Comparison of ENCODE assay signal across 8 cellular contexts in the genomic region with DNA sequence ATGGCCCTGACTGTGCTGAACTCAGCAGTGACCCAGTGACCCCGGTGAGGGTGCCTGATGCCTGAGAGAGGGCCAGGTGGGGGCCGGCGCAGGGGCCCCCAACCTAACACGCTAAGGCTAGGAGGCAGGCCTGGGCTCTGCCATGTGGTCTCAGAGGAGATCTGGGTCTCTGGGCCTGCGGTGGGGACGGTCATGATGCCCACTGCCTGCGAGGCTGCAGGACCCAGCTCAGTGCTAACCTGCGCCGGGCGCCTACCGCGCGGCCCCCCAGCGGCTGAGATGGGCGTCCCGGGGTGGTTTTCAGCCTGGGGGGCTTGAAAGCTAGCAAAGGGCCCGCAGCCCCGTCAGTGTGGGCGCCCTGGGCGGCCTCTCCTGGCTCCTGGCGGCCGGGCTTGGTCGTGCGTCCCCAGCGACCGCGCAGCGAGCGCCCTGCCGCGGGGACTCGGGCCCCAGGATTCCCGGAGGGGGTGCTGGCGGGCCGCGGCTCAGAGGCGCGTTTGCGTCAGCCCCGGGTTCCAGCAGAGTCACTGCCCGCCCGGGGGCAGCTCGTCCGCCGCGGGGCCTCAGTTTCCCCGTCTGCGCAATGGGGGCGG. TPM values are rescaled to one million over a fixed set of nuclear protein-coding genes. Genes with fewer than 3 reads are reported as not detected.
DNase-seq lines count a peak whose midpoint lies in the region; ATAC-seq and TF ChIP-seq lines count a peak whose summit lies in the region.

No MANE protein-coding gene starts in this region.

- H3K27ac Mint-ChIP-seq in activated naive CD4-positive, alpha-beta T cell treated with anti-CD3 and anti-CD28 coated beads for 36 hours, result no peak overlapping the region
- H3K27ac Mint-ChIP-seq in stimulated activated memory B cell treated with anti-CD40 and anti-IgM and Interleukin-4, amounts not matched to agents 10 μg/mL and 1 μg/mL and 100 μg/mL, for 72 hours, result peak overlapping the region; percentile 72

- H3K27ac ChIP-seq in iPS DF 6.9 (ENCODE audit: low read length), result no peak overlapping the region

- no peaks in the 10 kb centered on the region for H3K9me3 ChIP-seq in iPS DF 6.9 (ENCODE audit: control insufficient read depth, insufficient read depth, low read length)

- peaks cover 5% of the 10 kb centered on the region for H3K4me1 Mint-ChIP-seq in activated naive CD4-positive, alpha-beta T cell treated with anti-CD3 and anti-CD28 coated beads for 36 hours (ENCODE audit: low read depth)
- H3K4me1 Mint-ChIP-seq in stimulated activated memory B cell treated with anti-CD40 and anti-IgM and Interleukin-4, amounts not matched to agents 10 μg/mL and 1 μg/mL and 100 μg/mL, for 72 hours, result peaks cover 25% of the 10 kb centered on the region

- H3K27me3 Mint-ChIP-seq in activated naive CD4-positive, alpha-beta T cell treated with anti-CD3 and anti-CD28 coated beads for 36 hours (ENCODE audit: low read depth), result peaks cover 9% of the 10 kb centered on the region
- peaks cover 81% of the 10 kb centered on the region for H3K27me3 Mint-ChIP-seq in stimulated activated memory B cell treated with anti-CD40 and anti-IgM and Interleukin-4, amounts not matched to agents 10 μg/mL and 1 μg/mL and 100 μg/mL, for 72 hours

- no peak for ATAC-seq in stimulated activated memory B cell treated with anti-CD40 and anti-IgM and Interleukin-4, amounts not matched to agents 10 μg/mL and 1 μg/mL and 100 μg/mL, for 72 hours

- no peaks in the 10 kb centered on the region for H3K36me3 Mint-ChIP-seq in activated naive CD4-positive, alpha-beta T cell treated with anti-CD3 and anti-CD28 coated beads for 36 hours (ENCODE audit: low read depth)
- no peaks in the 10 kb centered on the region for H3K36me3 Mint-ChIP-seq in stimulated activated memory B cell treated with anti-CD40 and anti-IgM and Interleukin-4, amounts not matched to agents 10 μg/mL and 1 μg/mL and 100 μg/mL, for 72 hours

- DNase-seq in AG10803 (ENCODE audit: low read depth) (no peak), H7 (peak; percentile 96), iPS DF 6.9 (ENCODE audit: low read depth, low spot score) (no peak), NCI-H2081 treated with DMSO at 0.1 percent for 48 hours (lab: John Stamatoyannopoulos, UW) (no peak), GM03348 (ENCODE audit: low spot score) (no peak), NCI-H524 treated with DMSO at 0.1 percent for 48 hours (lab: John Stamatoyannopoulos, UW) (no peak)
- no peak for DNase-seq in activated naive CD4-positive, alpha-beta T cell treated with anti-CD3 and anti-CD28 coated beads for 36 hours

- peak overlapping the region; percentile 66 for H3K4me3 Mint-ChIP-seq in activated naive CD4-positive, alpha-beta T cell treated with anti-CD3 and anti-CD28 coated beads for 36 hours
- H3K4me3 Mint-ChIP-seq in stimulated activated memory B cell treated with anti-CD40 and anti-IgM and Interleukin-4, amounts not matched to agents 10 μg/mL and 1 μg/mL and 100 μg/mL, for 72 hours, result peak overlapping the region; percentile 82

- intact Hi-C loops in activated naive CD4-positive, alpha-beta T cell treated with anti-CD3 and anti-CD28 coated beads for 36 hours (cut with micrococcal nuclease), result no loop called here

- CTCF ChIA-PET in activated naive CD4-positive, alpha-beta T cell treated with anti-CD3 and anti-CD28 coated beads for 36 hours (lab: Charles Lee), result interaction anchor here (1.3 kb wide), 1 partner anchor 43 kb away, joined by 4 read pairs; no protein-coding TSS in a partner anchor

- TF ChIP-seq CTCF in AG10803 (conservative IDR thresholded peaks at IDR 0.05; ENCODE audit: low read length), result no peak

- WGBS in iPS DF 6.9 (ENCODE audit: insufficient coverage, insufficient read length), result no CpG with 5 or more reads among the region's 49 CpGs

- H3K4me1 ChIP-seq in iPS DF 6.9 (ENCODE audit: control insufficient read depth, insufficient read depth, low read length), result peaks cover 2% of the 10 kb centered on the region; the same call in 1 of the 2 replicates

- H3K4me3 ChIP-seq in AG10803 (ENCODE audit: low read length), result peak overlapping the region; percentile 42
- H3K4me3 ChIP-seq in H7 (ENCODE audit: insufficient read depth, low read depth, low read length), result peak overlapping the region; percentile 52
- H3K4me3 ChIP-seq in iPS DF 6.9 (ENCODE audit: low read length), result peak overlapping the region; percentile 48; the same call in 1 of the 2 replicates

- H3K36me3 ChIP-seq in H7 (replicated peaks; ENCODE audit: control insufficient read depth, insufficient read depth, low read length) (no peaks in the 10 kb centered on the region), iPS DF 6.9 (ENCODE audit: control insufficient read depth, insufficient read depth, low read length) (no peaks in the 10 kb centered on the region)

- H3K27me3 ChIP-seq in H7 (ENCODE audit: control insufficient read depth, insufficient read depth, low read length) (no peaks in the 10 kb centered on the region), iPS DF 6.9 (ENCODE audit: control insufficient read depth, insufficient read depth, low read length) (no peaks in the 10 kb centered on the region)

- H3K9me3 Mint-ChIP-seq in activated naive CD4-positive, alpha-beta T cell treated with anti-CD3 and anti-CD28 coated beads for 36 hours, result no peaks in the 10 kb centered on the region
- no peaks in the 10 kb centered on the region for H3K9me3 Mint-ChIP-seq in stimulated activated memory B cell treated with anti-CD40 and anti-IgM and Interleukin-4, amounts not matched to agents 10 μg/mL and 1 μg/mL and 100 μg/mL, for 72 hours

RNA-seq across cellular contexts. Expression of gene EGFL7, which starts 2.5 kb away (rescaled TPM):
- total RNA-seq in H7 (2014; rRNA removed; shearing (Covaris generic)), result 68.5 and 87.3 TPM in 2 replicates
- total RNA-seq in activated naive CD4-positive, alpha-beta T cell treated with anti-CD3 and anti-CD28 coated beads for 36 hours, result under 1 TPM; 0.25 to 0.52 TPM

RNA-seq across cellular contexts. Expression of gene AGPAT2, which starts 22.1 kb away (rescaled TPM):
- 41.1 and 54.7 TPM in 2 replicates for total RNA-seq in H7 (2014; rRNA removed; shearing (Covaris generic))
- total RNA-seq in activated naive CD4-positive, alpha-beta T cell treated with anti-CD3 and anti-CD28 coated beads for 36 hours, result 1 to 10 TPM; 8.7 to 9.4 TPM

RNA-seq across cellular contexts. Expression of gene DIPK1B, which starts 47.2 kb away (rescaled TPM):
- 57.0 and 75.7 TPM in 2 replicates for total RNA-seq in H7 (2014; rRNA removed; shearing (Covaris generic))
- under 1 TPM in 1 of 2 experiments, not detected in 1; 0.10 TPM for total RNA-seq in activated naive CD4-positive, alpha-beta T cell treated with anti-CD3 and anti-CD28 coated beads for 36 hours

Comparison
In these comparisons a context has a peak if more than half of its experiments do, and no peak if none do; other contexts are left out.
1. RNA of gene EGFL7, which starts 2.5 kb away (total RNA-seq): 68.5 to 87.3 TPM in H7; 0.25 to 0.52 TPM in activated naive CD4-positive, alpha-beta T cell treated with anti-CD3 and anti-CD28 coated beads for 36 hours; every median in the first group is over 10 times any median in the second.
2. RNA of gene DIPK1B, which starts 47.2 kb away (total RNA-seq): 57.0 to 75.7 TPM in H7; 0.10 TPM in activated naive CD4-positive, alpha-beta T cell treated with anti-CD3 and anti-CD28 coated beads for 36 hours; every median in the first group is over 10 times any median in the second.
3. Peak in every context shown above with its lines, with median percentiles within 50 percentile points of each other: H3K4me3 ChIP-seq.